ENCODE assay signal across 13 cellular contexts in the genomic region with DNA sequence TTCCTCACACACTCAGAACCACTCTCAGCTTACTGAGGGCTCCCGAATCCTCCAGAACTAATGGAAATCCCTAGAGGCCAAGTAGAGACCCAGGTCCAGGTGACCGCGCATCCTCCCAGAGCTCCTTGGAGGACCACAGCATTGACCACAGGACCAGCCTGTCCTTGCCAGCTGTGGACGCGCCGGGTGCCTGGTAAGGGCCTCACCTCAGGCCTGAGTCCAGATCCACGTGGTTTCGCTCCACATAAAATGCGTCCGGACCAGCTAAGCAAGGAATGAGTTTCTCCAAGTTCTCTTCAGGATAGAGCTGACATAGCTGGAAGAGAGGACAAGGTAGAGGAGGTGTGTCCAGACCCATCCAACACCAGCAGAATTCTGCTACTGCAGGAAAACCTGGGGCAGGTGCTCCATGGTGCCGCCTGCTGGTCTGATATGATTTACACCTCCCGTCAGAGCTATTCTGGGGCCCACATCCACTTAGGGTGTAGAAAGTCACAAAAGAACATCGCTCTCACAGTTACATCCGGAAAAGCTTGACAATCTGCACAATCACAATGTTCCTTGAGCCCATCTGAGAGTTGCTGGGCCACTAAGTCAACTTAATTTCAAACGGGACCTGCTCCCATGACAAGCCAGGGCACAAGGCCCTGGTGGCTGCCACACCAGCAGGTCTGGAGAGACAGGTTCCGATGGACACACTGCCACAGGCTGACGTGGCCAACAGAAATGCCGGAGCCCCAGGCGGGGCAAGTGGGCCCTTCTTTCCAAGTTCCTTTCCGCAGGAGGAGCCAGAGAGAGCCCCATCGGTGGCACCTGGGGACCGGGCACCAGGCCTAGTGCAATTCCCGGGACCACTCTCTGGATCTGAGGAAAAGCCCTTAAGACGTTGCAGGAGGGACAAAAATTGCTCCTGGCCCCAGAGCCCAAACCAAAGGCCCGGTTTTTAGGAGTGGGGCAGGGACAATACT. TPM values are rescaled to one million over a fixed set of nuclear protein-coding genes. Genes with fewer than 3 reads are reported as not detected.
A peak's percentile ranks its signal among the peaks of the same experiment; 100 is the strongest.
DNase-seq lines count a peak whose midpoint lies in the region; ATAC-seq, FAIRE-seq and TF ChIP-seq lines count a peak whose summit lies in the region.
"Had no signal": no experiment of that assay in that cellular context is flagged by ENCODE, and none has a peak within 500 bp of the region (broad histone marks: within the 10 kb centered on the region; RNA-seq: fewer than 3 reads in every experiment).

No MANE protein-coding gene starts in this region.

- no peak overlapping the region for H2BK120ac ChIP-seq in H1 (replicated peaks; ENCODE audit: low read depth, low read length)

- no peak overlapping the region for H2BK20ac ChIP-seq in H1 (ENCODE audit: low read length)

- H3K4me1 Mint-ChIP-seq in progenitor cell of endocrine pancreas (ENCODE audit: low read depth): no peaks in the 10 kb centered on the region
- H3K4me1 Mint-ChIP-seq: activated CD4-positive, alpha-beta T cell treated with anti-CD3 and anti-CD28 coated beads for 36 hours; nephron had no signal

- no peak overlapping the region for H3K4me3 Mint-ChIP-seq in progenitor cell of endocrine pancreas (ENCODE audit: low read depth)
- H3K4me3 Mint-ChIP-seq: activated CD4-positive, alpha-beta T cell treated with anti-CD3 and anti-CD28 coated beads for 36 hours; activated T-helper 17 cell treated with anti-CD3 and anti-CD28 coated beads, Interleukin-2, amount 50 U/mL, for 72 hours; nephron had no signal

- H2AFZ ChIP-seq in MM.1S (ENCODE audit: low read length) (no peak overlapping the region), H1 (ENCODE audit: low read length) (no peak overlapping the region)

- no peaks in the 10 kb centered on the region for H3K9me3 Mint-ChIP-seq in progenitor cell of endocrine pancreas (ENCODE audit: low read depth)
- H3K9me3 Mint-ChIP-seq: activated T-helper 17 cell treated with anti-CD3 and anti-CD28 coated beads, Interleukin-2, amount 50 U/mL, for 72 hours had no signal

- H3K36me3 ChIP-seq in MM.1S (replicated peaks; ENCODE audit: insufficient read depth, low read length): no peaks in the 10 kb centered on the region
- peaks cover 0 to 15% (median 6%) of the 10 kb centered on the region in 4 experiments; a peak in 5 of 8 replicates for H3K36me3 ChIP-seq in H1 (ENCODE audit: control insufficient read depth in 2 of 4, insufficient read depth in 4 of 4, low read length in 3 of 4)

- H4K5ac ChIP-seq in H1 (ENCODE audit: insufficient read length, low read depth, low read length): no peak overlapping the region

- H3K4me2 ChIP-seq in MM.1S (ENCODE audit: low read depth, low read length) (no peak overlapping the region), H1 (ENCODE audit: insufficient read depth in 1 of 2, low read depth in 2 of 2, low read length in 2 of 2) (no peak overlapping the region)

- H3K56ac ChIP-seq in H1 (replicated peaks; ENCODE audit: insufficient read length, low read depth, low read length): no peak overlapping the region

- H3F3A ChIP-seq in MM.1S (ENCODE audit: insufficient read depth, low read length): no peaks in the 10 kb centered on the region

- FAIRE-seq in H1 (lab: Jason Lieb, UNC): no peak

- H3K79me2 ChIP-seq in MM.1S (ENCODE audit: low read length): no peaks in the 10 kb centered on the region
- no peaks in the 10 kb centered on the region for H3K79me2 ChIP-seq in H1 (ENCODE audit: control insufficient read depth in 1 of 2, insufficient read depth in 2 of 2, low read length in 2 of 2)

- no peak overlapping the region for H3K4ac ChIP-seq in H1 (replicated peaks; ENCODE audit: insufficient read length, low read depth, low read length)

- no peaks in the 10 kb centered on the region for H3K9me3 ChIP-seq in MM.1S (replicated peaks; ENCODE audit: insufficient read depth, low read length)
- no peaks in the 10 kb centered on the region for H3K9me3 ChIP-seq in H1 (ENCODE audit: insufficient read depth in 2 of 2, low read depth in 1 of 2, low read length in 1 of 2)
- H3K9me3 ChIP-seq: testis had no signal

- 0 out of 4 replicates have a peak, but pooled peaks of 1 of the 2 experiments have one; percentile 1 for TF ChIP-seq RAD21 in H1 (IDR thresholded peaks at IDR 0.05 in 1 of 2, conservative IDR thresholded peaks at IDR 0.05 in 1 of 2; ENCODE audit: low read depth in 2 of 2, low read length in 2 of 2)

- H4K91ac ChIP-seq in H1 (replicated peaks; ENCODE audit: insufficient read length, low read length): no peak overlapping the region

- DNase-seq in MM.1S (no peak), H1 (ENCODE audit: low read depth in 1 of 2, low spot score in 2 of 2) (no peak), progenitor cell of endocrine pancreas (ENCODE audit: low spot score, unreplicated experiment) (no peak), HEK293T (ENCODE audit: extremely low spot score) (no peak), RPMI8226 (no peak)
- DNase-seq: activated CD4-positive, alpha-beta T cell treated with anti-CD3 and anti-CD28 coated beads for 36 hours; effector memory CD4-positive, alpha-beta T cell; NCI-H1694; testis had no signal

- no peak for ATAC-seq in HG02759 (IDR thresholded peaks at IDR 0.05; ENCODE audit: unreplicated experiment)
- ATAC-seq: activated CD4-positive, alpha-beta T cell treated with anti-CD3 and anti-CD28 coated beads for 36 hours; activated T-helper 17 cell treated with anti-CD3 and anti-CD28 coated beads, Interleukin-2, amount 50 U/mL, for 72 hours had no signal

- no peak overlapping the region for H3K18ac ChIP-seq in H1 (ENCODE audit: extremely low read depth, low read length)

- H3K14ac ChIP-seq in H1 (ENCODE audit: insufficient read length): no peak overlapping the region

- no peaks in the 10 kb centered on the region; the same call in 1 of the 2 replicates for H3K79me1 ChIP-seq in H1 (ENCODE audit: low read depth, low read length)

- H4K20me1 ChIP-seq in MM.1S (ENCODE audit: insufficient read depth, low read length) (no peaks in the 10 kb centered on the region), H1 (replicated peaks in 1 of 2; ENCODE audit: control insufficient read depth in 1 of 2, insufficient read depth in 2 of 2, low read length in 2 of 2) (peaks cover 2 to 10% of the 10 kb centered on the region in 2 experiments)

- no peaks in the 10 kb centered on the region for H3K4me1 ChIP-seq in MM.1S (ENCODE audit: low read length)
- peaks cover 0 to 5% (median 3%) of the 10 kb centered on the region in 4 experiments; a peak in 3 of 7 replicates for H3K4me1 ChIP-seq in H1 (replicated peaks in 1 of 4; ENCODE audit: control insufficient read depth in 3 of 4, insufficient read depth in 4 of 4, low read length in 3 of 4)
- H3K4me1 ChIP-seq: testis had no signal

- H3K27ac Mint-ChIP-seq in progenitor cell of endocrine pancreas: peak overlapping the region; percentile 49
- H3K27ac Mint-ChIP-seq: activated CD4-positive, alpha-beta T cell treated with anti-CD3 and anti-CD28 coated beads for 36 hours; activated T-helper 17 cell treated with anti-CD3 and anti-CD28 coated beads, Interleukin-2, amount 50 U/mL, for 72 hours had no signal

- WGBS in H1 (ENCODE audit: extremely low coverage in 1 of 2, insufficient coverage in 1 of 2, insufficient read length in 1 of 2, insufficient replicate concordance in 2 of 2, low coverage in 1 of 2, low lambda C conversion rate in 2 of 2, missing lambda C conversion rate in 1 of 2), 2 experiments: 93% methylated on average over 25 of the region's 25 CpGs; no CpG with 5 or more reads in 1 of the 2 experiments

- TF ChIP-seq CTCF in GM12874 (IDR thresholded peaks at IDR 0.05; ENCODE audit: insufficient read depth, low read depth, low read length) (peak; percentile 37), MM.1S (IDR thresholded peaks at IDR 0.05; ENCODE audit: low read length) (peak; percentile 27), H1 (IDR thresholded peaks at IDR 0.05; ENCODE audit: control extremely low read depth in 1 of 3, insufficient read depth in 1 of 3, low read depth in 1 of 3, low read length in 3 of 3) (peak; percentile 43 to 63 (median 63)), progenitor cell of endocrine pancreas (IDR thresholded peaks at IDR 0.05; ENCODE audit: unreplicated experiment) (no peak)

- POLR2A ChIA-PET in H1 (lab: Charles Lee; ENCODE audit: partially characterized antibody): no interaction called here
- POLR2A ChIA-PET in HEK293T (lab: Yijun Ruan, JAX): no interaction called here

- H3K27me3 ChIP-seq in MM.1S (replicated peaks; ENCODE audit: insufficient read depth, low read length) (no peaks in the 10 kb centered on the region), H1 (replicated peaks in 1 of 4; ENCODE audit: control insufficient read depth in 3 of 4, extremely low read depth in 1 of 4, insufficient read depth in 3 of 4, low read length in 3 of 4) (no peaks in the 10 kb centered on the region)
- H3K27me3 ChIP-seq: testis had no signal

- no peaks in the 10 kb centered on the region for H3K23me2 ChIP-seq in H1 (ENCODE audit: low read depth, low read length)

- no peak overlapping the region; the same call in 1 of the 2 replicates for H2BK5ac ChIP-seq in H1 (ENCODE audit: low read depth, low read length)

- H3K23ac ChIP-seq in H1 (ENCODE audit: insufficient read length): no peak overlapping the region

- H3K4me3 ChIP-seq in MM.1S (ENCODE audit: low read length) (no peak overlapping the region), H1 (ENCODE audit: extremely low read depth in 1 of 4, insufficient read depth in 2 of 4, low read depth in 3 of 4, low read length in 4 of 4) (no peak overlapping the region)
- H3K4me3 ChIP-seq: testis had no signal

- no peaks in the 10 kb centered on the region for H3K9me2 ChIP-seq in MM.1S (replicated peaks; ENCODE audit: insufficient read depth, low read length)

- TF ChIP-seq POLR2A in H1 (IDR thresholded peaks at IDR 0.05; ENCODE audit: control extremely low read depth in 1 of 2, low read depth in 2 of 2, low read length in 2 of 2): no peak

- no peaks in the 10 kb centered on the region for H3K27me3 Mint-ChIP-seq in progenitor cell of endocrine pancreas
- H3K27me3 Mint-ChIP-seq: activated CD4-positive, alpha-beta T cell treated with anti-CD3 and anti-CD28 coated beads for 36 hours; activated T-helper 17 cell treated with anti-CD3 and anti-CD28 coated beads, Interleukin-2, amount 50 U/mL, for 72 hours had no signal

- no peak overlapping the region for H4K8ac ChIP-seq in H1 (ENCODE audit: extremely low read depth, insufficient read depth, low read length)

- H2AK5ac ChIP-seq in H1 (ENCODE audit: low read depth, low read length): no peak overlapping the region

- peaks cover 21% of the 10 kb centered on the region for H3K36me3 Mint-ChIP-seq in progenitor cell of endocrine pancreas (ENCODE audit: insufficient read depth)

- no peak overlapping the region for H2BK12ac ChIP-seq in H1 (ENCODE audit: low read depth, low read length)

- H3K27ac ChIP-seq in MM.1S (ENCODE audit: low read length): no peak overlapping the region
- H3K27ac ChIP-seq in H1 (ENCODE audit: low read depth, low read length): peak overlapping the region; percentile 61; the same call in 1 of the 2 replicates
- H3K27ac ChIP-seq: testis had no signal

- TF ChIP-seq EP300 in H1 (IDR thresholded peaks at IDR 0.05; ENCODE audit: borderline replicate concordance in 1 of 2, low read depth in 2 of 2, low read length in 2 of 2): no peak

- CTCF ChIA-PET in H1 (lab: Charles Lee; ENCODE audit: partially characterized antibody) (interaction anchor here (0.5 to 2.2 kb wide), 25 partner anchors 11 to 1603 kb away, joined by 3 to 10 read pairs (median 4); no protein-coding TSS in a partner anchor), HEK293T (lab: Yijun Ruan, JAX) (interaction anchor here (0.6 kb wide), 1 partner anchor 20 kb away, joined by 6 read pairs; no protein-coding TSS in a partner anchor)

- H3K9ac ChIP-seq in MM.1S (ENCODE audit: low read length) (no peak overlapping the region), H1 (replicated peaks in 1 of 4; ENCODE audit: extremely low read depth in 1 of 4, low read depth in 3 of 4, low read length in 3 of 4) (no peak overlapping the region)

- no peak overlapping the region for H2BK15ac ChIP-seq in H1 (ENCODE audit: low read length)

RNA-seq across cellular contexts. Expression of a gene that starts 28.5 kb away (rescaled TPM):
- 47.1 and 48.5 TPM in 2 replicates for total RNA-seq in H1 (2021; fragmentation: NEBNext Ultra II Directional; extraction: Animal tissue kit (Norgen Biotek cat#: 25700))
- polyA plus RNA-seq in H1 (2011; rRNA removed): 15.4 and 29.5 TPM in 2 replicates
- polyA plus RNA-seq in H1 (2011; cell fraction: cytosol; rRNA removed): 19.4 TPM
- polyA plus RNA-seq in H1 (2011; cell fraction: nucleus; rRNA removed): 8.9 TPM
- polyA plus RNA-seq in H1 (2012, experiment 1 of 2): 32.1 to 52.5 TPM (median 38.8 TPM) in 4 replicates
- polyA plus RNA-seq in H1 (2012, experiment 2 of 2): 12.7 TPM
- polyA plus RNA-seq in H1 (2013, experiment 1 of 2): 33.5 TPM
- 32.1 TPM for polyA plus RNA-seq in H1 (2013, experiment 2 of 2)
- 14.0 and 18.3 TPM in 2 replicates for polyA minus RNA-seq in H1 (2011; rRNA and poly(A)+ RNA removed)
- 17.2 TPM for polyA minus RNA-seq in H1 (2011; cell fraction: cytosol; rRNA and poly(A)+ RNA removed)
- polyA minus RNA-seq in H1 (2011; cell fraction: nucleus; rRNA and poly(A)+ RNA removed): 12.2 TPM
- 44.1 and 46.2 TPM in 2 replicates for total RNA-seq in progenitor cell of endocrine pancreas

RNA-seq across cellular contexts. Expression of a gene that starts 37.1 kb away (rescaled TPM):
- 20.7 and 21.6 TPM in 2 replicates for total RNA-seq in H1 (2021; fragmentation: NEBNext Ultra II Directional; extraction: Animal tissue kit (Norgen Biotek cat#: 25700))
- 8.3 and 12.2 TPM in 2 replicates for polyA plus RNA-seq in H1 (2011; rRNA removed)
- 9.7 TPM for polyA plus RNA-seq in H1 (2011; cell fraction: cytosol; rRNA removed)
- polyA plus RNA-seq in H1 (2011; cell fraction: nucleus; rRNA removed): 20.1 TPM
- polyA plus RNA-seq in H1 (2012, experiment 1 of 2): 8.1 to 13.1 TPM (median 11.7 TPM) in 4 replicates
- 9.3 TPM for polyA plus RNA-seq in H1 (2012, experiment 2 of 2)
- 8.7 TPM for polyA plus RNA-seq in H1 (2013, experiment 1 of 2)
- polyA plus RNA-seq in H1 (2013, experiment 2 of 2): 8.0 TPM
- 12.2 and 17.5 TPM in 2 replicates for polyA minus RNA-seq in H1 (2011; rRNA and poly(A)+ RNA removed)
- polyA minus RNA-seq in H1 (2011; cell fraction: cytosol; rRNA and poly(A)+ RNA removed): 11.9 TPM
- 11.0 TPM for polyA minus RNA-seq in H1 (2011; cell fraction: nucleus; rRNA and poly(A)+ RNA removed)
- total RNA-seq in progenitor cell of endocrine pancreas: 21.6 and 23.5 TPM in 2 replicates
